In the genomic region with DNA sequence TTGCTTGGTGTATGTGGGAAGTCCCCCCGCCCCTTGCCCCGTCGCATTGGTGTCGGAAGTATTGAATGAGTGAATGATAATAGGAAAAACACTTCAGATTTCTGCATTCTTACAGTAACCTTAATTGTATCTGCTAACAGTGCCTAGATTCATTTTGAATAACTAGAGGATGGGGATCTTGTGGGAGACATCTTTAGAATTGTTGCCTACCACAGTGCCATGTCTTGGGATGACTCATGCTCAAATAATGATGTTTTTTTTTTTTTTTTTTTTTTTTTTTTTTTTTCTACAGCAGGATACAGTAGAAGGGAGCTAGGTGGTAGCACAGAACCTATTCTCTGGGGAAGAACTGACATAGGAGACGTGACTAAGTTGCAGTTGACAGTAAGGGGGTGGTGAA, we compare ENCODE assay signal across 14 cellular contexts.
DNase-seq lines count a peak whose midpoint lies in the region; ATAC-seq and TF ChIP-seq lines count a peak whose summit lies in the region.
"Had no signal": no experiment of that assay in that cellular context is flagged by ENCODE, and none has a peak within 500 bp of the region (broad histone marks: within the 10 kb centered on the region; RNA-seq: fewer than 3 reads in every experiment).

No MANE protein-coding gene starts in this region.

- H3K27me3 Mint-ChIP-seq in progenitor cell of endocrine pancreas, result no peaks in the 10 kb centered on the region
- H3K27me3 Mint-ChIP-seq: stimulated activated naive CD8-positive, alpha-beta T cell treated with anti-CD3 and anti-CD28 coated beads, Interleukin-15, Interleukin-2, amounts not matched to agents 100 ng/mL and 50 ng/mL, for 24 hours had no signal

- intact Hi-C loops in cardiac septum (cut with DNase I), result no loop called here

- TF ChIP-seq CTCF in progenitor cell of endocrine pancreas (IDR thresholded peaks at IDR 0.05; ENCODE audit: unreplicated experiment), result no peak

- H3K9me3 Mint-ChIP-seq in progenitor cell of endocrine pancreas (ENCODE audit: low read depth), result peaks cover 3% of the 10 kb centered on the region
- H3K9me3 Mint-ChIP-seq: stimulated activated naive CD8-positive, alpha-beta T cell treated with anti-CD3 and anti-CD28 coated beads, Interleukin-15, Interleukin-2, amounts not matched to agents 100 ng/mL and 50 ng/mL, for 24 hours; T-helper 1 cell treated with Interleukin-12 subunit alpha and Interleukin-12 subunit beta and Interleukin-4 antibody, amounts not matched to agents 30 μg/mL and 1 μg/mL, for 36 hours had no signal

- peaks cover 5% of the 10 kb centered on the region for H3K4me1 Mint-ChIP-seq in progenitor cell of endocrine pancreas (ENCODE audit: low read depth)
- H3K4me1 Mint-ChIP-seq: immature natural killer cell had no signal

- H3K4me3 Mint-ChIP-seq in progenitor cell of endocrine pancreas (ENCODE audit: low read depth), result no peak overlapping the region
- H3K4me3 Mint-ChIP-seq: immature natural killer cell; stimulated activated naive CD8-positive, alpha-beta T cell treated with anti-CD3 and anti-CD28 coated beads, Interleukin-15, Interleukin-2, amounts not matched to agents 100 ng/mL and 50 ng/mL, for 24 hours; T-helper 1 cell treated with Interleukin-12 subunit alpha and Interleukin-12 subunit beta and Interleukin-4 antibody, amounts not matched to agents 30 μg/mL and 1 μg/mL, for 36 hours had no signal

- H3K36me3 Mint-ChIP-seq in progenitor cell of endocrine pancreas (ENCODE audit: insufficient read depth), result no peaks in the 10 kb centered on the region
- H3K36me3 Mint-ChIP-seq: immature natural killer cell had no signal

- ATAC-seq in GM18907 (IDR thresholded peaks at IDR 0.05; ENCODE audit: unreplicated experiment), result no peak

- DNase-seq in AG08396 (ENCODE audit: low spot score), result peak; percentile 17
- peak; percentile 4 for DNase-seq in HK-2 (ENCODE audit: unreplicated experiment)
- DNase-seq in amniotic epithelial cell (ENCODE audit: low read depth), result peak; percentile 65
- DNase-seq in hepatic stellate cell (ENCODE audit: low spot score), result peak; percentile 24
- no peak for DNase-seq in progenitor cell of endocrine pancreas (ENCODE audit: low spot score, unreplicated experiment)
- DNase-seq in activated T-cell treated with anti-CD3 and anti-CD28 coated beads for 4 hours, result no peak
- no peak for DNase-seq in cardiac septum (ENCODE audit: low spot score)
- DNase-seq: activated CD8-positive, alpha-beta memory T cell treated with anti-CD3 and anti-CD28 coated beads, Interleukin-2, amount 50 U/mL, for 48 hours; immature natural killer cell; NCI-H2107; NCI-H82 had no signal

- no peak overlapping the region for H3K27ac Mint-ChIP-seq in progenitor cell of endocrine pancreas
- H3K27ac Mint-ChIP-seq: immature natural killer cell; stimulated activated naive CD8-positive, alpha-beta T cell treated with anti-CD3 and anti-CD28 coated beads, Interleukin-15, Interleukin-2, amounts not matched to agents 100 ng/mL and 50 ng/mL, for 24 hours; T-helper 1 cell treated with Interleukin-12 subunit alpha and Interleukin-12 subunit beta and Interleukin-4 antibody, amounts not matched to agents 30 μg/mL and 1 μg/mL, for 36 hours had no signal

Comparison
In these comparisons a context has a peak if more than half of its experiments do, and no peak if none do; other contexts are left out.
1. DNase-seq: peak in AG08396 (single experiment), HK-2 (single experiment), amniotic epithelial cell (single experiment) and hepatic stellate cell (single experiment); none in progenitor cell of endocrine pancreas (single experiment), activated T-cell treated with anti-CD3 and anti-CD28 coated beads for 4 hours (single experiment) and cardiac septum (single experiment).